ENCODE assay signal across 22 cellular contexts in genomic region chr20:43360016-43360415, GRCh38.
DNase-seq lines count a peak whose midpoint lies in the region; ATAC-seq and TF ChIP-seq lines count a peak whose summit lies in the region.
"Had no signal": no experiment of that assay in that cellular context is flagged by ENCODE, and none has a peak within 500 bp of the region (broad histone marks: within the 10 kb centered on the region; RNA-seq: fewer than 3 reads in every experiment).

No MANE protein-coding gene starts in this region.

- no peaks in the 10 kb centered on the region for H3K9me3 ChIP-seq in RWPE2 (ENCODE audit: severe bottlenecking)
- no peaks in the 10 kb centered on the region for H3K9me3 ChIP-seq in SJCRH30 (replicated peaks)
- H3K9me3 ChIP-seq: BE2C had no signal

- intact Hi-C loops in posterior vena cava (cut with DNase I): no loop called here
- intact Hi-C loops in head of caudate nucleus (cut with DNase I): no loop called here

- H3K36me3 ChIP-seq in RWPE2 (ENCODE audit: low read depth): no peaks in the 10 kb centered on the region
- no peaks in the 10 kb centered on the region for H3K36me3 ChIP-seq in SJCRH30
- H3K36me3 ChIP-seq: BE2C, BLaER1 had no signal

- ATAC-seq in RWPE2 (ENCODE audit: low read depth): no peak
- ATAC-seq: GM12878 had no signal

- no peak overlapping the region for H3K27ac ChIP-seq in RWPE2 (ENCODE audit: poor library complexity, severe bottlenecking)
- H3K27ac ChIP-seq in SJCRH30: no peak overlapping the region
- H3K27ac ChIP-seq: BLaER1 had no signal

- no peak for TF ChIP-seq CTCF in RWPE2 (IDR thresholded peaks at IDR 0.05; ENCODE audit: poor library complexity, severe bottlenecking)

- H3K4me1 ChIP-seq in RWPE2 (ENCODE audit: insufficient read depth, poor library complexity, severe bottlenecking) (no peaks in the 10 kb centered on the region), SJCRH30 (no peaks in the 10 kb centered on the region)
- H3K4me1 ChIP-seq: BE2C, BLaER1 had no signal

- peaks cover under 1% of the 10 kb centered on the region for H3K27me3 ChIP-seq in RWPE2 (ENCODE audit: insufficient read depth, poor library complexity, severe bottlenecking)
- peaks cover 27% of the 10 kb centered on the region for H3K27me3 ChIP-seq in SJCRH30
- H3K27me3 ChIP-seq: BLaER1 had no signal

- H3K4me3 ChIP-seq in RWPE2 (ENCODE audit: severe bottlenecking) (no peak overlapping the region), SJCRH30 (no peak overlapping the region)
- H3K4me3 ChIP-seq: BLaER1, GM12878 had no signal

- DNase-seq in RWPE2 (ENCODE audit: low spot score) (peak; percentile 52), posterior vena cava (ENCODE audit: low spot score) (peak; percentile 22), foreskin melanocyte (no peak), head of caudate nucleus (no peak), SJCRH30 (no peak)
- DNase-seq: 8988T; ACHN; BE2C; C1 segment of cervical spinal cord; CD4-positive, alpha-beta memory T cell; CD4-positive, CD25-positive, alpha-beta regulatory T cell; CD8-positive, alpha-beta memory T cell; COR-L47; DMS 273 treated with DMSO at 0.1 percent for 48 hours; DMS153; DMS53; DMS79; DND-41; EL; GDM1 had no signal

Comparison
In these comparisons a context has a peak if more than half of its experiments do, and no peak if none do; other contexts are left out.
1. DNase-seq: peak in RWPE2 (single experiment) and posterior vena cava (single experiment); none in foreskin melanocyte (single experiment), head of caudate nucleus (0 of 42) and SJCRH30 (0 of 2).